8 cellular contexts compared by ENCODE assay signal in the genomic region with DNA sequence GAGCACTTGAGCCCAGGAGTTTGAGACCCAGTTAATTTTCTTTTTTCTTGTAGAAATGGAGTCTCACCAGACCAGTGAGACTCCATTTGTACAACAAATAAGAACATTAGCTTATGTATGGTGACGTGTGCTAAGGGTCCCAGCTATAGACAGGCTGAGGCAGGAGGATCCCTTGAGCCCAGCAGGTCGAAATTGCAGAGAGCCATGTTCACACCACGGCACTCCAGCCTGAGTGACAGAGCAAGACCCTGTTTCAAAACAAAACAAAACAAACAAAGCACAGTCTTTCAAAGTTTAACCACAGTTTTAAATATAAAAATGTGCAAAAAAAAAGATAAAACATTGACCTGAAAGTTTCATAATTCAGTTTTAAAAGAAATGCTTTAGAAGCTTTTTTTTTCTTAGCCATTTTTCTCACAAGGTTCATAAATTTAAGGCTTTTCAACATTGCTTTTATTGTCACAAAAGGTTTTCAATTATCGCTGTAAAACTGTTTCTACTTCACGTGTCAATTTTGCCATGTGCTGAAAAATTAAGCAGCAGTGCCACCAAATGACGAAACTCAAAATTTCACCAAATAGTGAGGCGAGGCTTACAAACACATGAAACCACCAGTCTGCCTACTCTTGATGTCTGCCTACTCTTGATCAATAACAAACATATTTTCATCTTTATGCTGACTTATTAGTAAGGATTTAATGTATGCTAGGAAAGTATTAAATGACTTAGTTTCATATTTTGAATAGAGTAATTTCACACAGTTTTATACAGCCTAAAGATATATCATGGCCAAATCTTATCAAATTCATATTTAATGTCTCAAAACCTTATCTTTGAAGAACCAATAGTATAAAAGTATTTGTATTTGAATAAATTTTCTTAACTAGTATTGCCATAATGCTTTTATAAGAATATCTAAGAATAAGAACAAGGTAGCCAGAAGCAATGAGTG.
DNase-seq lines count a peak whose midpoint lies in the region; ATAC-seq, FAIRE-seq and TF ChIP-seq lines count a peak whose summit lies in the region.

No MANE protein-coding gene starts in this region.

- peak; percentile 60 for ATAC-seq in GM18520 (IDR thresholded peaks at IDR 0.05; ENCODE audit: unreplicated experiment)
- peak; percentile 88 for ATAC-seq in HG03066 (IDR thresholded peaks at IDR 0.05; ENCODE audit: low read depth, unreplicated experiment)

- peaks cover 0 to 2% (median 0%) of the 10 kb centered on the region in 3 donors for H3K9me3 ChIP-seq in adrenal gland (replicated peaks in 1 of 3)
- no peaks in the 10 kb centered on the region for H3K9me3 ChIP-seq in small intestine (ENCODE audit: control insufficient read depth, low read depth)

- DNase-seq in COLO829 (ENCODE audit: low spot score) (peak; percentile 52), NCI-H69 (lab: John Stamatoyannopoulos, UW) (peak; percentile 61), adrenal gland (peak in 5 of 7 donors; percentile 11 to 70 (median 30)), hippocampal formation (lab: John Stamatoyannopoulos, UW) (peak; percentile 45 to 68), small intestine (peak; percentile 77), T-helper 9 cell (no peak)

- H3K4me3 ChIP-seq in adrenal gland: no peak overlapping the region
- H3K4me3 ChIP-seq in small intestine (ENCODE audit: low read depth in 1 of 2, low read length in 2 of 2): no peak overlapping the region

- no peak overlapping the region for H3K27ac ChIP-seq in adrenal gland
- no peak overlapping the region for H3K27ac ChIP-seq in small intestine (ENCODE audit: low read depth in 1 of 2, low read length in 1 of 2)

- H3K27me3 ChIP-seq in adrenal gland (no peaks in the 10 kb centered on the region), small intestine (ENCODE audit: control insufficient read depth in 2 of 2, insufficient read depth in 2 of 2, low read length in 2 of 2) (no peaks in the 10 kb centered on the region)

- intact Hi-C loops in adrenal gland (cut with DNase I): loop anchor here in 1 of 2 donors (10.0 kb wide), 2 partner anchors 461 to 561 kb away; no protein-coding TSS in a partner anchor

- 24 to 26% (median 25%) methylated on average over 7 of the region's 7 CpGs for WGBS in adrenal gland, 4 donors
- WGBS in small intestine, 3 donors: 23 to 26% (median 24%) methylated on average over 7 of the region's 7 CpGs

- peak in 5 of 6 experiments; percentile 42 to 67 (median 51) for TF ChIP-seq CTCF in adrenal gland (IDR thresholded peaks at IDR 0.05)

- H3K36me3 ChIP-seq in adrenal gland (replicated peaks in 1 of 2) (no peaks in the 10 kb centered on the region), small intestine (ENCODE audit: control insufficient read depth in 2 of 2, insufficient read depth in 2 of 2, low read length in 2 of 2) (no peaks in the 10 kb centered on the region)

- FAIRE-seq in small intestine (lab: Jason Lieb, UNC): peak; percentile 89

- H3K4me1 ChIP-seq in adrenal gland (replicated peaks in 1 of 2) (no peaks in the 10 kb centered on the region), small intestine (ENCODE audit: control insufficient read depth in 2 of 2, insufficient read depth in 1 of 2, low read depth in 1 of 2, low read length in 1 of 2) (no peaks in the 10 kb centered on the region)

- TF ChIP-seq POLR2A in adrenal gland (IDR thresholded peaks at IDR 0.05): no peak
